Comparison of ENCODE assay signal across 1 cellular context in the genomic region with DNA sequence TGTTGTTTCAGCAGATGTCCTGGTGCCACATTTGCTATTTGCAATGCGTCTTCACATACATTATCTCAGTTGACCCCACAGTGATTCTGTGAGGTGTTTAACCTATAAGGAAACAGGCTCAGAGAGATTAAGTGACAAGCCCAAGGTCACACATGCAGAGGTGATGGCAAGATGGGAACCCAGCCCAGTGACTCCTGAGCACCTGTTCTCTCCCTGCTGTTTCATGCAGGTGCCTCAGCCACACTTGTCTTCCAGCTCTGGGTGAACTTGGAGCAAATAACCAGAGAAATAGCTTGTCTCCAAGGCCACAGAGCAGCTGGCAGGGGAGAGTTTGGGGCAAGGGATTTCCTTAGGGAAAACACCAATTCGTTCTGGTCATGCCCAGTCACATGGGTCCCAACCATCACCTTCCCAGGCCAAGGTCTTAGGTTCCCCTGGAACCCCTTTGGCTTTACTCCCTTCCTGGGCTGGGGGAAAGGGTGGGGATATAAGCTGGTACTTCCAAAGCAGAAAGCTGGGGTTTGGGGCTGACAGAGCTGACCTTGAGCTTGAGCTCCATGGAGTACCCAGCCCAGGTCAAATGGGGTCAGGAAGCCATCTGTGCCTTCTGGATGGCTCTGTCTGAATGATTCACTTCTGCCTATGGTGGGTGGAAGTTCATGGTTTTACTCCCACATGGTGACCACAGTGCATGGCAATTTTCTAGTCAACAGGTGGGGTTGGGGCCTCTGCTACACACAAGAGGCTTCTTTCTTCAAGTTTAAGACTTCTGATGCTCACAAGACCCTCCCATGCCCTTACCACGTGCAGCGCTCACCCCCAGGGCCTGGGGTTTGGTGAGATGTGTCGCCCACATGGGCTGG.
A peak's percentile ranks its signal among the peaks of the same experiment; 100 is the strongest.
TF ChIP-seq lines count a peak whose summit lies in the region.

No MANE protein-coding gene starts in this region.

TF ChIP-seq in K562, 482 proteins besides CTCF, POLR2A, EP300 and RAD21 (continued from another document):
- TF ChIP-seq ZNF639 (CRISPR knock-in tag; conservative IDR thresholded peaks at IDR 0.05 in 1 of 2, IDR thresholded peaks at IDR 0.05 in 1 of 2), result 0 out of 4 replicates have a peak, but pooled peaks of 1 of the 2 experiments have one; percentile 18
- no peak for TF ChIP-seq ZZZ3 (IDR thresholded peaks at IDR 0.05)
- TF ChIP-seq NR2C2 (CRISPR knock-in tag; IDR thresholded peaks at IDR 0.05), result no peak
- peak; percentile 37; the same call in 1 of the 2 replicates for TF ChIP-seq NR2C2 (tag; IDR thresholded peaks at IDR 0.05)
- TF ChIP-seq ARID1B (IDR thresholded peaks at IDR 0.05), result peak; percentile 38; the same call in 1 of the 2 replicates
- TF ChIP-seq TCF3 (CRISPR knock-in tag; IDR thresholded peaks at IDR 0.05), result 0 out of 2 replicates have a peak, but pooled peaks have one; percentile 25
- TF ChIP-seq ZKSCAN8 (CRISPR knock-in tag; IDR thresholded peaks at IDR 0.05), result peak; percentile 28; the same call in 1 of the 2 replicates
- peak; percentile 59 for TF ChIP-seq CBFA2T3 (IDR thresholded peaks at IDR 0.05)
- TF ChIP-seq NUFIP1 (IDR thresholded peaks at IDR 0.05; ENCODE audit: partially characterized antibody), result no peak
- TF ChIP-seq EHMT2 (IDR thresholded peaks at IDR 0.05), result 0 out of 2 replicates have a peak, but pooled peaks have one; percentile 30
- TF ChIP-seq, protein P1, sequence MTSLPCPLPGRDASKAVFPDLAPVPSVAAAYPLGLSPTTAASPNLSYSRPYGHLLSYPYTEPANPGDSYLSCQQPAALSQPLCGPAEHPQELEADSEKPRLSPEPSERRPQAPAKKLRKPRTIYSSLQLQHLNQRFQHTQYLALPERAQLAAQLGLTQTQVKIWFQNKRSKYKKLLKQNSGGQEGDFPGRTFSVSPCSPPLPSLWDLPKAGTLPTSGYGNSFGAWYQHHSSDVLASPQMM (CRISPR knock-in tag; IDR thresholded peaks at IDR 0.05), result no peak
- TF ChIP-seq FOSL1 (tag; conservative IDR thresholded peaks at IDR 0.05), result peak; percentile 66
- 0 out of 2 replicates have a peak, but pooled peaks have one; percentile 20 for TF ChIP-seq CREM (IDR thresholded peaks at IDR 0.05; ENCODE audit: low read depth)
- TF ChIP-seq EGR1 (conservative IDR thresholded peaks at IDR 0.05), result peak; percentile 85
- TF ChIP-seq ADNP (tag; IDR thresholded peaks at IDR 0.05), result no peak
- peak; percentile 43; the same call in 1 of the 2 replicates for TF ChIP-seq ZBTB7A (IDR thresholded peaks at IDR 0.05; ENCODE audit: borderline replicate concordance, control insufficient read depth, low read depth, low read length)
- 0 out of 2 replicates have a peak, but pooled peaks have one; percentile 19 for TF ChIP-seq ATF3 (IDR thresholded peaks at IDR 0.05)
- no peak for TF ChIP-seq ATF3 (CRISPR knock-in tag; conservative IDR thresholded peaks at IDR 0.05)
- TF ChIP-seq CBFA2T2 (conservative IDR thresholded peaks at IDR 0.05), result peak; percentile 52
